ENCODE assay signal across 10 cellular contexts in genomic region chr11:129785383-129786111, GRCh38. TPM values are rescaled to one million over a fixed set of nuclear protein-coding genes. Genes with fewer than 3 reads are reported as not detected.
DNase-seq lines count a peak whose midpoint lies in the region; ATAC-seq and TF ChIP-seq lines count a peak whose summit lies in the region.
"Had no signal": no experiment of that assay in that cellular context is flagged by ENCODE, and none has a peak within 500 bp of the region (broad histone marks: within the 10 kb centered on the region; RNA-seq: fewer than 3 reads in every experiment).

No MANE protein-coding gene starts in this region.

- no peak overlapping the region for H3K4me3 Mint-ChIP-seq in MCF 10A (ENCODE audit: unreplicated experiment)

- H3K4me1 ChIP-seq in breast epithelium: no peaks in the 10 kb centered on the region

- no peak overlapping the region for H3K4me3 ChIP-seq in breast epithelium

- POLR2A ChIA-PET in MCF 10A (lab: Yijun Ruan, JAX): interaction anchor here (0.7 to 4.9 kb wide), 5 partner anchors 16 to 109 kb away, joined by 3 to 35 read pairs (median 25); partner anchors contain the start of gene NFRKB

- no peaks in the 10 kb centered on the region for H3K27me3 ChIP-seq in breast epithelium

- CTCF ChIA-PET in MCF 10A (lab: Yijun Ruan, JAX): interaction anchor here (0.7 to 5.0 kb wide), 50 partner anchors 9 to 435 kb away, joined by 3 to 42 read pairs (median 5); partner anchors contain the start of gene NFRKB

- H3K9me3 Mint-ChIP-seq in MCF 10A (ENCODE audit: unreplicated experiment): no peaks in the 10 kb centered on the region

- no peak for TF ChIP-seq POLR2A in breast epithelium (IDR thresholded peaks at IDR 0.05)

- intact Hi-C loops in MCF 10A (cut with micrococcal nuclease) (loop anchor here (1.0 to 5.0 kb wide), 9 partner anchors 42 to 427 kb away; partner anchors contain the start of genes NFRKB and PRDM10), breast epithelium (cut with DNase I; ENCODE audit: low total_unique reads) (no loop called here)

- DNase-seq in MCF 10A (ENCODE audit: unreplicated experiment) (peak; percentile 55), breast epithelium (ENCODE audit: low spot score in 2 of 2) (no peak), NCI-H460 (ENCODE audit: extremely low read depth, low read depth) (peak; percentile 11), dermis microvascular lymphatic vessel endothelial cell (ENCODE audit: low read depth in 2 of 2) (peak; percentile 10 to 15), stromal cell of bone marrow (ENCODE audit: low read depth) (peak; percentile 3), GM19240 (ENCODE audit: insufficient read length, low spot score) (no peak), OCI-M2 (lab: John Stamatoyannopoulos, UW; ENCODE audit: unreplicated experiment) (no peak)
- DNase-seq: GDM1, T-helper 1 cell had no signal

- no peaks in the 10 kb centered on the region for H3K27me3 Mint-ChIP-seq in MCF 10A (ENCODE audit: insufficient read depth, unreplicated experiment)

- peaks cover 8% of the 10 kb centered on the region for H3K4me1 Mint-ChIP-seq in MCF 10A (ENCODE audit: insufficient read depth, unreplicated experiment)

- BruUV-seq in MCF 10A (replicated peaks; lab: Mats Ljungman, UMichigan): no TSS peak

- H3K27ac ChIP-seq in breast epithelium: no peak overlapping the region

- ATAC-seq in HG03457 (IDR thresholded peaks at IDR 0.05; ENCODE audit: unreplicated experiment): no peak

- TF ChIP-seq CTCF in MCF 10A (IDR thresholded peaks at IDR 0.05; ENCODE audit: unreplicated experiment): peak; percentile 62
- TF ChIP-seq CTCF in breast epithelium (IDR thresholded peaks at IDR 0.05): peak in 1 of 3 donors; percentile 12

- no peaks in the 10 kb centered on the region for H3K36me3 Mint-ChIP-seq in MCF 10A (ENCODE audit: insufficient read depth, unreplicated experiment)

- no peak overlapping the region for H3K27ac Mint-ChIP-seq in MCF 10A (ENCODE audit: low read depth, unreplicated experiment)

- no peaks in the 10 kb centered on the region for H3K9me3 ChIP-seq in breast epithelium

- no peaks in the 10 kb centered on the region for H3K36me3 ChIP-seq in breast epithelium

RNA-seq across cellular contexts. Expression of gene TMEM45B, which starts 30.1 kb away (rescaled TPM):
- total RNA-seq in MCF 10A (2022): not detected in 2 replicates
- total RNA-seq in breast epithelium: 10 to 100 TPM in 1 of 3 donors, 1 to 10 TPM in 1, not detected in 1; 7.3 to 11.8 TPM
- not detected in 2 replicates for total RNA-seq in NCI-H460 (2014; rRNA removed; shearing (Covaris generic))
- polyA plus RNA-seq in NCI-H460 (2014; cell fraction: nucleus; rRNA removed): not detected in 2 replicates
- total RNA-seq in dermis microvascular lymphatic vessel endothelial cell: 1.9 and 2.9 TPM in 2 replicates

Comparison
In these comparisons a context has a peak if more than half of its experiments do, and no peak if none do; other contexts are left out.
1. DNase-seq: peak in MCF 10A (single experiment), NCI-H460 (single experiment), dermis microvascular lymphatic vessel endothelial cell (2 of 2) and stromal cell of bone marrow (single experiment); none in breast epithelium (0 of 2), GM19240 (single experiment) and OCI-M2 (single experiment).